Comparison of ENCODE assay signal across 24 cellular contexts in the genomic region with DNA sequence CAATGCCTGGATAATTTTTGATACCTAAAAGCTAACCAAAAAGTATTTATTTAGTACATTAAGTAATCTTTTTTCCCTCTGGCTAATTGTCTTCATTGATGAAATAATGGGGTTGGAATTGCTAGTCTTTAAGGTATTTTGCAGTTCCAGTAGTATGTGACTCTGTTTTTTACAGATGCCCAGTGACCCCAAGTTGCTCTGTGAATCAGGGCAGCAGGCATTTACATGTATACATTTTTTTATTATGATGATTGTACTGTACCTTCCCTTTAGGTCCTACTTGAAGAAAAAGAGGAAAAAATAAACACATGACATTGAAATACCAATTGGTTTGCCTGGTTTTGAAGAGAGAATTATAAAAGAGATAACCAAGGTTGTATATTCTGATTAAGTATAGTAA.
"Had no signal": no experiment of that assay in that cellular context is flagged by ENCODE, and none has a peak within 500 bp of the region (broad histone marks: within the 10 kb centered on the region; RNA-seq: fewer than 3 reads in every experiment).

No MANE protein-coding gene starts in this region.

- DNase-seq: activated B cell treated with CpG ODN at 0.5 μM for 24 hours; activated CD4-positive, alpha-beta T cell treated with anti-CD3 and anti-CD28 coated beads for 36 hours; activated CD8-positive, alpha-beta memory T cell treated with anti-CD3 and anti-CD28 coated beads, Interleukin-2, amount 10 ng/mL, durations not matched to agents 7 days and 5 days; activated CD8-positive, alpha-beta T cell treated with anti-CD3 and anti-CD28 coated beads, Interleukin-2, amount 10 ng/mL, durations not matched to agents 7 days and 5 days; activated naive CD4-positive, alpha-beta T cell; activated T-cell treated with anti-CD3 and anti-CD28 coated beads, Interleukin-2, amount 50 U/mL, for 72 hours; anterior cingulate cortex; cortex of kidney; effector memory CD8-positive, alpha-beta T cell; heart right ventricle; islet precursor cell; left ventricle myocardium superior; naive B cell; ovary; right lobe of liver; stimulated activated CD4-positive, alpha-beta T cell treated with anti-CD3 and anti-CD28 coated beads, Interleukin-12 subunit alpha, Interleukin-12 subunit beta, amount 100 ng/mL, for 4 hours; stimulated activated CD4-positive, alpha-beta T cell treated with anti-CD3 and anti-CD28 coated beads, Interleukin-4, amount 100 ng/mL, for 24 hours; T-helper 1 cell had no signal

- H3K36me3 ChIP-seq: cardiac muscle cell, heart right ventricle, ovary, right lobe of liver, thoracic aorta had no signal

- H3K27me3 ChIP-seq: cardiac muscle cell, heart right ventricle, right lobe of liver had no signal

- ATAC-seq: activated CD4-positive, alpha-beta T cell treated with anti-CD3 and anti-CD28 coated beads for 36 hours; activated CD8-positive, alpha-beta memory T cell treated with anti-CD3 and anti-CD28 coated beads, Interleukin-2, amount 10 ng/mL, durations not matched to agents 7 days and 5 days; activated CD8-positive, alpha-beta T cell treated with anti-CD3 and anti-CD28 coated beads, Interleukin-2, amount 10 ng/mL, durations not matched to agents 7 days and 5 days; activated naive CD4-positive, alpha-beta T cell treated with anti-CD3 and anti-CD28 coated beads, Interleukin-2, amount 50 U/mL, for 72 hours; activated T-cell treated with anti-CD3 and anti-CD28 coated beads, Interleukin-2, amount 50 U/mL, for 72 hours; effector memory CD8-positive, alpha-beta T cell; esophagus mucosa; heart right ventricle; left ventricle myocardium superior; right lobe of liver; stimulated activated effector memory CD8-positive, alpha-beta T cell treated with anti-CD3 and anti-CD28 coated beads, Interleukin-12 subunit alpha, Interleukin-12 subunit beta, amount 100 ng/mL, for 72 hours had no signal

- H3K4me3 ChIP-seq: cardiac muscle cell, heart right ventricle, ovary, right lobe of liver, skin epidermis, thoracic aorta had no signal

- H3K27ac ChIP-seq: cardiac muscle cell, heart right ventricle, ovary, right lobe of liver, skin epidermis, thoracic aorta had no signal

- H3K9me3 ChIP-seq: heart right ventricle, ovary, right lobe of liver, thoracic aorta had no signal
